Comparison of ENCODE assay signal across 19 cellular contexts in genomic region chr3:102699104-102699818, GRCh38.
DNase-seq lines count a peak whose midpoint lies in the region; ATAC-seq and TF ChIP-seq lines count a peak whose summit lies in the region.
"Had no signal": no experiment of that assay in that cellular context is flagged by ENCODE, and none has a peak within 500 bp of the region (broad histone marks: within the 10 kb centered on the region; RNA-seq: fewer than 3 reads in every experiment).

No MANE protein-coding gene starts in this region.

- no peak overlapping the region for H4K91ac ChIP-seq in mesenchymal stem cell (ENCODE audit: low read length)

- no peaks in the 10 kb centered on the region for H3K79me1 ChIP-seq in mesenchymal stem cell (replicated peaks; ENCODE audit: low read length, poor library complexity, severe bottlenecking)

- TF ChIP-seq POLR2A in heart left ventricle (IDR thresholded peaks at IDR 0.05): no peak
- no peak for TF ChIP-seq POLR2A in esophagus muscularis mucosa (IDR thresholded peaks at IDR 0.05; ENCODE audit: low read depth)

- H3K27ac ChIP-seq in cardiac muscle cell: peak overlapping the region; percentile 74
- peak overlapping the region; percentile 10 to 84 (median 56) for H3K27ac ChIP-seq in heart left ventricle
- H3K27ac ChIP-seq in mesenchymal stem cell (ENCODE audit: low read length, poor library complexity, severe bottlenecking): no peak overlapping the region
- no peak overlapping the region for H3K27ac ChIP-seq in esophagus muscularis mucosa (replicated peaks in 1 of 4)
- H3K27ac ChIP-seq: BLaER1, C4-2B had no signal

- no peak for TF ChIP-seq EP300 in esophagus muscularis mucosa (IDR thresholded peaks at IDR 0.05)

- H2BK120ac ChIP-seq in mesenchymal stem cell (ENCODE audit: low read depth, low read length): no peak overlapping the region

- H2AFZ ChIP-seq in mesenchymal stem cell (ENCODE audit: low read depth, low read length): no peak overlapping the region
- H2AFZ ChIP-seq: GM23338 had no signal

- H3K4me3 ChIP-seq in cardiac muscle cell (no peak overlapping the region), heart left ventricle (no peak overlapping the region), mesenchymal stem cell (ENCODE audit: insufficient read depth in 1 of 2, low read depth in 1 of 2, low read length in 2 of 2) (no peak overlapping the region), esophagus muscularis mucosa (no peak overlapping the region)
- H3K4me3 ChIP-seq: BLaER1, GM12878, GM23338 had no signal

- intact Hi-C loops in left cardiac atrium (cut with DNase I) (no loop called here), heart left ventricle (cut with DNase I) (no loop called here), left ventricle myocardium superior (cut with micrococcal nuclease) (no loop called here), esophagus muscularis mucosa (cut with DNase I) (no loop called here), sciatic nerve (cut with DNase I) (no loop called here)

- H2BK15ac ChIP-seq in mesenchymal stem cell (ENCODE audit: low read depth, poor library complexity, severe bottlenecking): no peak overlapping the region

- H3K9me3 ChIP-seq in cardiac muscle cell (ENCODE audit: low read depth) (no peaks in the 10 kb centered on the region), heart left ventricle (peaks cover 0 to 4% (median 0%) of the 10 kb centered on the region in 12 donors), mesenchymal stem cell (ENCODE audit: control insufficient read depth, low read length) (no peaks in the 10 kb centered on the region), esophagus muscularis mucosa (no peaks in the 10 kb centered on the region)
- H3K9me3 ChIP-seq: BLaER1, Caco-2 had no signal

- no peak overlapping the region for H3K4ac ChIP-seq in mesenchymal stem cell (ENCODE audit: low read depth in 1 of 2, low read length in 2 of 2)

- WGBS in heart left ventricle, 4 donors: 45 to 56% (median 54%) methylated on average over 5 of the region's 5 CpGs
- WGBS in mesenchymal stem cell: 74% methylated on average over 4 of the region's 5 CpGs
- WGBS in esophagus muscularis mucosa: 60% methylated on average over 5 of the region's 5 CpGs

- H3K4me2 ChIP-seq in mesenchymal stem cell (ENCODE audit: low read length, poor library complexity, severe bottlenecking): no peak overlapping the region
- H3K4me2 ChIP-seq: BLaER1, GM23338 had no signal

- H3K23ac ChIP-seq in mesenchymal stem cell (ENCODE audit: low read length in 2 of 2): no peak overlapping the region

- H3K9ac ChIP-seq in mesenchymal stem cell (ENCODE audit: low read length): no peak overlapping the region
- H3K9ac ChIP-seq: BLaER1 had no signal

- DNase-seq in cardiac muscle cell (ENCODE audit: low read depth in 1 of 2, low spot score in 1 of 2) (no peak), left cardiac atrium (no peak), heart left ventricle (no peak), left ventricle myocardium superior (no peak), mesenchymal stem cell (no peak), esophagus muscularis mucosa (ENCODE audit: extremely low spot score) (no peak), sciatic nerve (ENCODE audit: low spot score) (no peak), DMS79 (lab: John Stamatoyannopoulos, UW) (no peak)
- DNase-seq: Caco-2; CD4-positive, CD25-positive, alpha-beta regulatory T cell; CD8-positive, alpha-beta T cell; DMS153; EL; GDM1; HCEC 1CT had no signal

- TF ChIP-seq CTCF in cardiac muscle cell (IDR thresholded peaks at IDR 0.05; ENCODE audit: low read depth, low read length) (no peak), heart left ventricle (IDR thresholded peaks at IDR 0.05) (no peak), esophagus muscularis mucosa (IDR thresholded peaks at IDR 0.05) (no peak)

- H4K8ac ChIP-seq in mesenchymal stem cell (ENCODE audit: low read length): no peak overlapping the region

- H3K18ac ChIP-seq in mesenchymal stem cell (ENCODE audit: low read depth in 1 of 2, low read length in 2 of 2): no peak overlapping the region

- H3K14ac ChIP-seq in mesenchymal stem cell (ENCODE audit: low read length in 2 of 2): no peak overlapping the region

- H3K4me1 ChIP-seq in cardiac muscle cell (ENCODE audit: low read depth) (peaks cover 24% of the 10 kb centered on the region), heart left ventricle (peaks cover 0 to 10% (median 0%) of the 10 kb centered on the region in 12 donors), mesenchymal stem cell (ENCODE audit: control insufficient read depth, insufficient read depth, low read depth, low read length) (peaks cover 5% of the 10 kb centered on the region), esophagus muscularis mucosa (no peaks in the 10 kb centered on the region)
- H3K4me1 ChIP-seq: BLaER1, Caco-2 had no signal

- H2BK5ac ChIP-seq in mesenchymal stem cell (ENCODE audit: low read depth, low read length, poor library complexity, severe bottlenecking): no peak overlapping the region

- ATAC-seq in left cardiac atrium: no peak
- peak in 3 of 4 donors; percentile 26 to 56 (median 44) for ATAC-seq in heart left ventricle
- ATAC-seq in left ventricle myocardium superior: peak; percentile 56
- ATAC-seq in sciatic nerve: no peak
- ATAC-seq: CD8-positive, alpha-beta T cell; GM12878; GM23338 had no signal

- H3K36me3 ChIP-seq in cardiac muscle cell: no peaks in the 10 kb centered on the region
- no peaks in the 10 kb centered on the region for H3K36me3 ChIP-seq in heart left ventricle
- H3K36me3 ChIP-seq in mesenchymal stem cell (ENCODE audit: control insufficient read depth in 1 of 2, insufficient read depth in 2 of 2, low read depth in 1 of 2, low read length in 2 of 2): no peaks in the 10 kb centered on the region
- H3K36me3 ChIP-seq in esophagus muscularis mucosa: no peaks in the 10 kb centered on the region
- H3K36me3 ChIP-seq: BLaER1 had no signal

- H3K27me3 ChIP-seq in cardiac muscle cell: no peaks in the 10 kb centered on the region
- no peaks in the 10 kb centered on the region for H3K27me3 ChIP-seq in heart left ventricle
- no peaks in the 10 kb centered on the region for H3K27me3 ChIP-seq in mesenchymal stem cell (ENCODE audit: control insufficient read depth in 1 of 2, insufficient read depth in 1 of 2, low read length in 2 of 2)
- no peaks in the 10 kb centered on the region for H3K27me3 ChIP-seq in esophagus muscularis mucosa
- H3K27me3 ChIP-seq: BLaER1 had no signal

- H2BK12ac ChIP-seq in mesenchymal stem cell (ENCODE audit: low read length in 2 of 2): no peak overlapping the region

- peak overlapping the region; percentile 94 for H2AK5ac ChIP-seq in mesenchymal stem cell (ENCODE audit: low read length, severe bottlenecking)

Comparison
In these comparisons a context has a peak if more than half of its experiments do, and no peak if none do; other contexts are left out.
1. ATAC-seq: peak in heart left ventricle (3 of 4) and left ventricle myocardium superior (single experiment); none in left cardiac atrium (0 of 2) and sciatic nerve (single experiment).
2. H3K27ac ChIP-seq: peak in cardiac muscle cell (single experiment) and heart left ventricle (12 of 12); none in mesenchymal stem cell (single experiment) and esophagus muscularis mucosa (0 of 4).